In the genomic region with DNA sequence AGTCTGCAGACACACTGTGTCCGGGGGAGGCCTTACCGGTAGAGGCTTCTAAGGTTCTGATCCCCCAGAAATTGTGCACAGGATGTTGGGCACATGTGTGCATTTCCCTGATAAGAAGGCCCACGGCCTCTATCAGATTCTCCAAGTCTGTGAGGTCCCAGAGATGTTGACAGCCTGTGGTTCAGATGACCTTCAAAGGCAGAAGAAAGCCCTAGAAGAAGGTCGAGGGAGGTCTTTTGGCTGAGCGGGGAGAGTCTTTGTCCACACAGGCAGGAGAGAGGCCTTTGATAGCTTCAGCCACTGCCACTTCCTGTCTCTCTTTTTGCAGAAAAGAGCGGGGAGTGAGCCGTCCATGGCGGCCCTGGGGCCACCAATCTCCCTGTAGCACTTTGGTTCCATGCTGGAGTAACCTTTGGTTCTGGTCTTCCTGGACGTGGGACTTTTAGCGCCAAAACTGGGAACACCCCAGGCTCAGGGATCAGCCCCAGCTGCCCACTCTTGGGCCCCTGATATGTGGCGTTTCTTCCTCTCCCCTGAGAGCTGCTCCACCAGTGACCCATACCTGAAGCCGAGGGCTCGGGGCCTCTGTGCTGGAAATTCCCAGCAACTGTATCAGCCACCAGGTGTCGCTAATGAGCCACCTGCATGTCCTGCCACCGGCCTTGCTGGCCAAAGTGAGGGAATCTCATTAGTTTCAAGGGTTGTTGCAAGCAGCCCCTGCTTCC, we compare ENCODE assay signal across 8 cellular contexts. TPM values are rescaled to one million over a fixed set of nuclear protein-coding genes. Genes with fewer than 3 reads are reported as not detected.
DNase-seq lines count a peak whose midpoint lies in the region; ATAC-seq and TF ChIP-seq lines count a peak whose summit lies in the region.

No MANE protein-coding gene starts in this region.

- no peak overlapping the region; the same call in 1 of the 2 replicates for H3K27ac Mint-ChIP-seq in GM23338

- no peaks in the 10 kb centered on the region for H3K9me3 ChIP-seq in lower lobe of right lung

- ATAC-seq in GM23338 (peak; percentile 85), lower lobe of right lung (peak; percentile 73 to 74), HG03469 (IDR thresholded peaks at IDR 0.05; ENCODE audit: unreplicated experiment) (no peak)

- H3K36me3 Mint-ChIP-seq in GM23338 (ENCODE audit: low read depth), result peaks cover 25% of the 10 kb centered on the region

- no peaks in the 10 kb centered on the region for H3K9me2 ChIP-seq in GM23338 (ENCODE audit: insufficient read depth)

- no peaks in the 10 kb centered on the region; the same call in 1 of the 2 replicates for H3K36me3 ChIP-seq in GM23338 (ENCODE audit: insufficient read depth)
- peaks cover 58% of the 10 kb centered on the region for H3K36me3 ChIP-seq in lower lobe of right lung

- peak overlapping the region; percentile 60; the same call in 1 of the 2 replicates for H3K4me2 ChIP-seq in GM23338

- H3K27me3 ChIP-seq in GM23338 (ENCODE audit: insufficient read depth) (no peaks in the 10 kb centered on the region), lower lobe of right lung (ENCODE audit: low read depth) (no peaks in the 10 kb centered on the region)

- no peak overlapping the region for H2AFZ ChIP-seq in GM23338

- no peaks in the 10 kb centered on the region; the same call in 2 of the 3 replicates for H3K9me3 Mint-ChIP-seq in GM23338

- H3F3A ChIP-seq in GM23338 (replicated peaks; ENCODE audit: low read depth), result no peaks in the 10 kb centered on the region

- no peaks in the 10 kb centered on the region for H3K79me2 ChIP-seq in GM23338 (replicated peaks; ENCODE audit: insufficient read depth)

- no peaks in the 10 kb centered on the region for H4K20me1 ChIP-seq in GM23338 (replicated peaks; ENCODE audit: insufficient read depth)

- peaks cover 12% of the 10 kb centered on the region for H3K4me1 Mint-ChIP-seq in GM23338

- H3K27me3 Mint-ChIP-seq in GM23338 (ENCODE audit: insufficient read depth, low read depth, poor library complexity), result peaks cover 7% of the 10 kb centered on the region

- H3K27ac ChIP-seq in GM23338 (ENCODE audit: low read depth) (peak overlapping the region; percentile 83; the same call in 1 of the 2 replicates), lower lobe of right lung (no peak overlapping the region)

- H3K4me3 ChIP-seq in GM23338, result no peak overlapping the region
- H3K4me3 ChIP-seq in lower lobe of right lung, result no peak overlapping the region

- TF ChIP-seq CTCF in GM23338 (conservative IDR thresholded peaks at IDR 0.05; ENCODE audit: low read depth in 2 of 2), result peak; percentile 90 to 93
- peak; percentile 96 for TF ChIP-seq CTCF in lower lobe of right lung (IDR thresholded peaks at IDR 0.05)

- H3K4me1 ChIP-seq in GM23338 (ENCODE audit: insufficient read depth) (peaks cover 5% of the 10 kb centered on the region; the same call in 1 of the 2 replicates), lower lobe of right lung (peaks cover 10% of the 10 kb centered on the region)

- H3K4me3 Mint-ChIP-seq in GM23338, result no peak overlapping the region

- intact Hi-C loops in lower lobe of right lung (cut with DNase I), result loop anchor here (10.0 kb wide), 2 partner anchors 248 to 368 kb away; no protein-coding TSS in a partner anchor

- DNase-seq in Ammon's horn (ENCODE audit: low spot score) (peak; percentile 73), GM23338 (ENCODE audit: low spot score) (peak; percentile 90), NCI-H748 treated with DMSO at 0.1 percent for 48 hours (lab: John Stamatoyannopoulos, UW) (peak; percentile 21), ecto neural progenitor cell (ENCODE audit: low spot score) (peak; percentile 91), lower lobe of right lung (peak; percentile 80)
- DNase-seq in activated CD4-positive, alpha-beta T cell treated with anti-CD3 and anti-CD28 coated beads, Interleukin-2, amount 50 U/mL, for 48 hours, result peak; percentile 80 to 84
- DNase-seq in stimulated activated CD8-positive, alpha-beta memory T cell treated with anti-CD3 and anti-CD28 coated beads, Interleukin-12 subunit alpha, Interleukin-12 subunit beta, amount 100 ng/mL, for 24 hours (ENCODE audit: extremely low read depth), result peak; percentile 31

TF ChIP-seq in GM23338, 12 proteins besides CTCF, POLR2A, EP300 and RAD21 (continues in another document):
- TF ChIP-seq ZNF331 (CRISPR knock-in tag; IDR thresholded peaks at IDR 0.05; ENCODE audit: low read depth), result no peak
- TF ChIP-seq NANOG (IDR thresholded peaks at IDR 0.05; ENCODE audit: borderline replicate concordance), result no peak
- no peak for TF ChIP-seq POLR2AphosphoS5 (IDR thresholded peaks at IDR 0.05; ENCODE audit: low read depth)
- TF ChIP-seq, protein P1, sequence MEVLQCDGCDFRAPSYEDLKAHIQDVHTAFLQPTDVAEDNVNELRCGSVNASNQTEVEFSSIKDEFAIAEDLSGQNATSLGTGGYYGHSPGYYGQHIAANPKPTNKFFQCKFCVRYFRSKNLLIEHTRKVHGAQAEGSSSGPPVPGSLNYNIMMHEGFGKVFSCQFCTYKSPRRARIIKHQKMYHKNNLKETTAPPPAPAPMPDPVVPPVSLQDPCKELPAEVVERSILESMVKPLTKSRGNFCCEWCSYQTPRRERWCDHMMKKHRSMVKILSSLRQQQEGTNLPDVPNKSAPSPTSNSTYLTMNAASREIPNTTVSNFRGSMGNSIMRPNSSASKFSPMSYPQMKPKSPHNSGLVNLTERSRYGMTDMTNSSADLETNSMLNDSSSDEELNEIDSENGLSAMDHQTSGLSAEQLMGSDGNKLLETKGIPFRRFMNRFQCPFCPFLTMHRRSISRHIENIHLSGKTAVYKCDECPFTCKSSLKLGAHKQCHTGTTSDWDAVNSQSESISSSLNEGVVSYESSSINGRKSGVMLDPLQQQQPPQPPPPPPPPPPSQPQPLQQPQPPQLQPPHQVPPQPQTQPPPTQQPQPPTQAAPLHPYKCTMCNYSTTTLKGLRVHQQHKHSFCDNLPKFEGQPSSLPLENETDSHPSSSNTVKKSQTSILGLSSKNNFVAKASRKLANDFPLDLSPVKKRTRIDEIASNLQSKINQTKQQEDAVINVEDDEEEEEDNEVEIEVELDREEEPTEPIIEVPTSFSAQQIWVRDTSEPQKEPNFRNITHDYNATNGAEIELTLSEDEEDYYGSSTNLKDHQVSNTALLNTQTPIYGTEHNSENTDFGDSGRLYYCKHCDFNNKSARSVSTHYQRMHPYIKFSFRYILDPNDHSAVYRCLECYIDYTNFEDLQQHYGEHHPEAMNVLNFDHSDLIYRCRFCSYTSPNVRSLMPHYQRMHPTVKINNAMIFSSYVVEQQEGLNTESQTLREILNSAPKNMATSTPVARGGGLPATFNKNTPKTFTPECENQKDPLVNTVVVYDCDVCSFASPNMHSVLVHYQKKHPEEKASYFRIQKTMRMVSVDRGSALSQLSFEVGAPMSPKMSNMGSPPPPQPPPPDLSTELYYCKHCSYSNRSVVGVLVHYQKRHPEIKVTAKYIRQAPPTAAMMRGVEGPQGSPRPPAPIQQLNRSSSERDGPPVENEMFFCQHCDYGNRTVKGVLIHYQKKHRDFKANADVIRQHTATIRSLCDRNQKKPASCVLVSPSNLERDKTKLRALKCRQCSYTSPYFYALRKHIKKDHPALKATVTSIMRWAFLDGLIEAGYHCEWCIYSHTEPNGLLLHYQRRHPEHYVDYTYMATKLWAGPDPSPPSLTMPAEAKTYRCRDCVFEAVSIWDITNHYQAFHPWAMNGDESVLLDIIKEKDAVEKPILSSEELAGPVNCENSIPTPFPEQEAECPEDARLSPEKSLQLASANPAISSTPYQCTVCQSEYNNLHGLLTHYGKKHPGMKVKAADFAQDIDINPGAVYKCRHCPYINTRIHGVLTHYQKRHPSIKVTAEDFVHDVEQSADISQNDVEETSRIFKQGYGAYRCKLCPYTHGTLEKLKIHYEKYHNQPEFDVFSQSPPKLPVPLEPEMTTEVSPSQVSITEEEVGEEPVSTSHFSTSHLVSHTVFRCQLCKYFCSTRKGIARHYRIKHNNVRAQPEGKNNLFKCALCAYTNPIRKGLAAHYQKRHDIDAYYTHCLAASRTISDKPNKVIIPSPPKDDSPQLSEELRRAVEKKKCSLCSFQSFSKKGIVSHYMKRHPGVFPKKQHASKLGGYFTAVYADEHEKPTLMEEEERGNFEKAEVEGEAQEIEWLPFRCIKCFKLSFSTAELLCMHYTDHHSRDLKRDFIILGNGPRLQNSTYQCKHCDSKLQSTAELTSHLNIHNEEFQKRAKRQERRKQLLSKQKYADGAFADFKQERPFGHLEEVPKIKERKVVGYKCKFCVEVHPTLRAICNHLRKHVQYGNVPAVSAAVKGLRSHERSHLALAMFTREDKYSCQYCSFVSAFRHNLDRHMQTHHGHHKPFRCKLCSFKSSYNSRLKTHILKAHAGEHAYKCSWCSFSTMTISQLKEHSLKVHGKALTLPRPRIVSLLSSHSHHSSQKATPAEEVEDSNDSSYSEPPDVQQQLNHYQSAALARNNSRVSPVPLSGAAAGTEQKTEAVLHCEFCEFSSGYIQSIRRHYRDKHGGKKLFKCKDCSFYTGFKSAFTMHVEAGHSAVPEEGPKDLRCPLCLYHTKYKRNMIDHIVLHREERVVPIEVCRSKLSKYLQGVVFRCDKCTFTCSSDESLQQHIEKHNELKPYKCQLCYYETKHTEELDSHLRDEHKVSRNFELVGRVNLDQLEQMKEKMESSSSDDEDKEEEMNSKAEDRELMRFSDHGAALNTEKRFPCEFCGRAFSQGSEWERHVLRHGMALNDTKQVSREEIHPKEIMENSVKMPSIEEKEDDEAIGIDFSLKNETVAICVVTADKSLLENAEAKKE (CRISPR knock-in tag; IDR thresholded peaks at IDR 0.05), result no peak
- no peak for TF ChIP-seq ZNF114 (CRISPR knock-in tag; IDR thresholded peaks at IDR 0.05)

RNA-seq across cellular contexts. Expression of a gene that starts 28.1 kb away (rescaled TPM):
- total RNA-seq in GM23338 (2014; rRNA removed; shearing (Covaris generic)), result 0.73 and 1.6 TPM in 2 replicates
- 0.48 and 1.8 TPM in 2 replicates for polyA plus RNA-seq in GM23338 (2016; fragmentation: Nextera tagmentation; extraction: Ambion mirVana)
- total RNA-seq in lower lobe of right lung, result 349 TPM

Comparison
In these comparisons a context has a peak if more than half of its experiments do, and no peak if none do; other contexts are left out.
1. DNase-seq: peak in every context shown above with its lines; median percentile 91 in ecto neural progenitor cell; 90 in GM23338; 82 in activated CD4-positive, alpha-beta T cell treated with anti-CD3 and anti-CD28 coated beads, Interleukin-2, amount 50 U/mL, for 48 hours; 80 in lower lobe of right lung; 73 in Ammon's horn; 31 in stimulated activated CD8-positive, alpha-beta memory T cell treated with anti-CD3 and anti-CD28 coated beads, Interleukin-12 subunit alpha, Interleukin-12 subunit beta, amount 100 ng/mL, for 24 hours; 21 in NCI-H748 treated with DMSO at 0.1 percent for 48 hours.
2. RNA of a gene that starts 28.1 kb away (total RNA-seq): 349 TPM in lower lobe of right lung (single experiment); 0.73 to 1.6 TPM in GM23338; every median in the first group is over 100 times any median in the second.